ENCODE assay signal across 31 cellular contexts in the genomic region with DNA sequence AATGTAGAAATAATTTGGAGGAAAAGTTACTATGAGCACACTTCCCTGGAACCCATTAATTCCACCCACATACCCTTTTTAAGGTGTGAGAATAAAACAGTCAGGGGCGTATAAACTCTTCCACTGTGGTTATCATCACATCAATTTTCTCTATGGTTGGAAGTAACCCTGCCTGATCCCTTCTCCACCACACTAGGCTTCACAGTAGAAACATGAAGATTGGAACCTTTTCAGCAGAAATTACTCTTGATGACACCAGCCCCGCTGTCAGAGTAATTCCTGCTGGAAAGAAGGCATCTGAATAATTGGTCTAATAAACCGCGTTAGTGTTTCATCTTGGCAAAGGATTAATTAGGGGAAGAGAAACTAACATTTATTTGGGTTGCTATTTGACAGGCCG. TPM values are rescaled to one million over a fixed set of nuclear protein-coding genes. Genes with fewer than 3 reads are reported as not detected.
"Had no signal": no experiment of that assay in that cellular context is flagged by ENCODE, and none has a peak within 500 bp of the region (broad histone marks: within the 10 kb centered on the region; RNA-seq: fewer than 3 reads in every experiment).

No MANE protein-coding gene starts in this region.

- H3K27ac Mint-ChIP-seq: activated B cell treated with CpG ODN at 0.5 μM for 24 hours; activated CD4-positive, alpha-beta memory T cell treated with anti-CD3 and anti-CD28 coated beads, Interleukin-2, amount 10 ng/mL, durations not matched to agents 7 days and 5 days; activated CD4-positive, alpha-beta T cell treated with anti-CD3 and anti-CD28 coated beads, Interleukin-2, amount 10 ng/mL, durations not matched to agents 7 days and 5 days; activated naive CD4-positive, alpha-beta T cell treated with anti-CD3 and anti-CD28 coated beads, Interleukin-2, amount 10 ng/mL, durations not matched to agents 7 days and 5 days; activated naive CD4-positive, alpha-beta T cell treated with anti-CD3 and anti-CD28 coated beads, Interleukin-2, amount 50 U/mL, for 72 hours; activated naive CD8-positive, alpha-beta T cell treated with anti-CD3 and anti-CD28 coated beads, Interleukin-2, amount 10 ng/mL, durations not matched to agents 7 days and 5 days; activated T-cell treated with anti-CD3 and anti-CD28 coated beads, Interleukin-2, amount 50 U/mL, for 24 hours; activated T-cell treated with anti-CD3 and anti-CD28 coated beads, Interleukin-2, amount 50 U/mL, for 72 hours; effector memory CD8-positive, alpha-beta T cell; T-helper 17 cell; T-helper 2 cell treated with Interferon-gamma antibody and Interleukin-4, amounts not matched to agents 5 μg/mL and 100 μg/mL, for 36 hours had no signal

- DNase-seq: activated B cell treated with CpG ODN at 0.5 μM for 24 hours; activated CD4-positive, alpha-beta memory T cell treated with anti-CD3 and anti-CD28 coated beads, Interleukin-2, amount 10 ng/mL, durations not matched to agents 7 days and 5 days; activated CD4-positive, alpha-beta T cell treated with anti-CD3 and anti-CD28 coated beads, Interleukin-2, amount 10 ng/mL, durations not matched to agents 7 days and 5 days; activated CD4-positive, alpha-beta T cell treated with anti-CD3 and anti-CD28 coated beads, Interleukin-2, amount 50 U/mL, for 4 hours; activated CD8-positive, alpha-beta memory T cell treated with anti-CD3 and anti-CD28 coated beads, Interleukin-2, amount 50 U/mL, for 48 hours; activated gamma-delta T cell; activated naive CD4-positive, alpha-beta T cell; activated naive CD4-positive, alpha-beta T cell treated with anti-CD3 and anti-CD28 coated beads, Interleukin-2, amount 10 ng/mL, durations not matched to agents 7 days and 5 days; activated naive CD8-positive, alpha-beta T cell treated with anti-CD3 and anti-CD28 coated beads, Interleukin-2, amount 10 ng/mL, durations not matched to agents 7 days and 5 days; activated T-cell treated with anti-CD3 and anti-CD28 coated beads for 4 hours; activated T-cell treated with anti-CD3 and anti-CD28 coated beads, Interleukin-2, amount 50 U/mL, for 24 hours; activated T-cell treated with anti-CD3 and anti-CD28 coated beads, Interleukin-2, amount 50 U/mL, for 72 hours; cortex of kidney; dermis blood vessel endothelial cell; effector CD4-positive, alpha-beta T cell; effector memory CD8-positive, alpha-beta T cell; erythroblast; foreskin keratinocyte; gastrocnemius medialis; glutamatergic neuron; heart left ventricle; T-helper 1 cell; T-helper 17 cell; T1000; WERI-Rb-1 had no signal

- H3K36me3 ChIP-seq: ascending aorta, esophagus muscularis mucosa, gastrocnemius medialis, heart left ventricle, WERI-Rb-1 had no signal

- H3K36me3 Mint-ChIP-seq: activated naive CD4-positive, alpha-beta T cell treated with anti-CD3 and anti-CD28 coated beads, Interleukin-2, amount 10 ng/mL, durations not matched to agents 7 days and 5 days; activated naive CD4-positive, alpha-beta T cell treated with anti-CD3 and anti-CD28 coated beads, Interleukin-2, amount 50 U/mL, for 72 hours; activated naive CD8-positive, alpha-beta T cell treated with anti-CD3 and anti-CD28 coated beads, Interleukin-2, amount 10 ng/mL, durations not matched to agents 7 days and 5 days had no signal

- ATAC-seq: activated CD4-positive, CD25-positive, alpha-beta regulatory T cell treated with anti-CD3 and anti-CD28 coated beads, Interleukin-2, amount 50 U/mL, for 24 hours; activated naive CD4-positive, alpha-beta T cell treated with anti-CD3 and anti-CD28 coated beads, Interleukin-2, amount 50 U/mL, for 72 hours; activated T-cell treated with anti-CD3 and anti-CD28 coated beads, Interleukin-2, amount 50 U/mL, for 72 hours; effector memory CD8-positive, alpha-beta T cell; foreskin keratinocyte; gastrocnemius medialis; heart left ventricle; T-helper 17 cell had no signal

- H3K27me3 Mint-ChIP-seq: activated B cell treated with CpG ODN at 0.5 μM for 24 hours; activated CD4-positive, alpha-beta memory T cell treated with anti-CD3 and anti-CD28 coated beads, Interleukin-2, amount 10 ng/mL, durations not matched to agents 7 days and 5 days; activated CD4-positive, alpha-beta T cell treated with anti-CD3 and anti-CD28 coated beads, Interleukin-2, amount 10 ng/mL, durations not matched to agents 7 days and 5 days; activated naive CD4-positive, alpha-beta T cell treated with anti-CD3 and anti-CD28 coated beads, Interleukin-2, amount 10 ng/mL, durations not matched to agents 7 days and 5 days; activated naive CD8-positive, alpha-beta T cell treated with anti-CD3 and anti-CD28 coated beads, Interleukin-2, amount 10 ng/mL, durations not matched to agents 7 days and 5 days; activated T-cell treated with anti-CD3 and anti-CD28 coated beads, Interleukin-2, amount 50 U/mL, for 24 hours; effector memory CD8-positive, alpha-beta T cell; T-helper 17 cell had no signal

- H3K27ac ChIP-seq: ascending aorta, esophagus muscularis mucosa, foreskin keratinocyte, gastrocnemius medialis, heart left ventricle, WERI-Rb-1 had no signal

- H3K4me1 ChIP-seq: ascending aorta, esophagus muscularis mucosa, gastrocnemius medialis, heart left ventricle had no signal

- H3K27me3 ChIP-seq: ascending aorta, esophagus muscularis mucosa, foreskin keratinocyte, gastrocnemius medialis, heart left ventricle had no signal

- H3K4me1 Mint-ChIP-seq: activated B cell treated with CpG ODN at 0.5 μM for 24 hours; activated CD4-positive, alpha-beta memory T cell treated with anti-CD3 and anti-CD28 coated beads, Interleukin-2, amount 10 ng/mL, durations not matched to agents 7 days and 5 days; activated CD4-positive, alpha-beta T cell treated with anti-CD3 and anti-CD28 coated beads, Interleukin-2, amount 10 ng/mL, durations not matched to agents 7 days and 5 days; activated naive CD4-positive, alpha-beta T cell treated with anti-CD3 and anti-CD28 coated beads, Interleukin-2, amount 10 ng/mL, durations not matched to agents 7 days and 5 days; activated naive CD8-positive, alpha-beta T cell treated with anti-CD3 and anti-CD28 coated beads, Interleukin-2, amount 10 ng/mL, durations not matched to agents 7 days and 5 days; T-helper 17 cell had no signal

- H3K9me3 ChIP-seq: ascending aorta, esophagus muscularis mucosa, gastrocnemius medialis had no signal

- H3K9me3 Mint-ChIP-seq: activated B cell treated with CpG ODN at 0.5 μM for 24 hours; activated CD4-positive, alpha-beta memory T cell treated with anti-CD3 and anti-CD28 coated beads, Interleukin-2, amount 10 ng/mL, durations not matched to agents 7 days and 5 days; activated naive CD4-positive, alpha-beta T cell treated with anti-CD3 and anti-CD28 coated beads, Interleukin-2, amount 10 ng/mL, durations not matched to agents 7 days and 5 days; activated naive CD8-positive, alpha-beta T cell treated with anti-CD3 and anti-CD28 coated beads, Interleukin-2, amount 10 ng/mL, durations not matched to agents 7 days and 5 days; T-helper 2 cell treated with Interferon-gamma antibody and Interleukin-4, amounts not matched to agents 5 μg/mL and 100 μg/mL, for 36 hours had no signal

- H3K4me3 ChIP-seq: ascending aorta, esophagus muscularis mucosa, gastrocnemius medialis, heart left ventricle had no signal

- H3K4me3 Mint-ChIP-seq: activated B cell treated with CpG ODN at 0.5 μM for 24 hours; activated CD4-positive, alpha-beta memory T cell treated with anti-CD3 and anti-CD28 coated beads, Interleukin-2, amount 10 ng/mL, durations not matched to agents 7 days and 5 days; activated CD4-positive, alpha-beta T cell treated with anti-CD3 and anti-CD28 coated beads, Interleukin-2, amount 10 ng/mL, durations not matched to agents 7 days and 5 days; activated naive CD4-positive, alpha-beta T cell treated with anti-CD3 and anti-CD28 coated beads, Interleukin-2, amount 10 ng/mL, durations not matched to agents 7 days and 5 days; activated naive CD8-positive, alpha-beta T cell treated with anti-CD3 and anti-CD28 coated beads, Interleukin-2, amount 10 ng/mL, durations not matched to agents 7 days and 5 days; activated T-cell treated with anti-CD3 and anti-CD28 coated beads, Interleukin-2, amount 50 U/mL, for 24 hours; activated T-cell treated with anti-CD3 and anti-CD28 coated beads, Interleukin-2, amount 50 U/mL, for 72 hours; effector memory CD8-positive, alpha-beta T cell; T-helper 17 cell; T-helper 2 cell treated with Interferon-gamma antibody and Interleukin-4, amounts not matched to agents 5 μg/mL and 100 μg/mL, for 36 hours had no signal

RNA-seq across cellular contexts. Expression of gene IQCJ, which starts 11.1 kb away (rescaled TPM):
- total RNA-seq: activated B cell treated with CpG ODN at 0.5 μM for 24 hours; activated CD4-positive, alpha-beta memory T cell treated with anti-CD3 and anti-CD28 coated beads, Interleukin-2, amount 10 ng/mL, durations not matched to agents 7 days and 5 days; activated CD4-positive, alpha-beta T cell treated with anti-CD3 and anti-CD28 coated beads, Interleukin-2, amount 10 ng/mL, durations not matched to agents 7 days and 5 days; activated naive CD4-positive, alpha-beta T cell treated with anti-CD3 and anti-CD28 coated beads, Interleukin-2, amount 50 U/mL, for 72 hours; activated naive CD8-positive, alpha-beta T cell treated with anti-CD3 and anti-CD28 coated beads, Interleukin-2, amount 10 ng/mL, durations not matched to agents 7 days and 5 days; activated T-cell treated with anti-CD3 and anti-CD28 coated beads, Interleukin-2, amount 50 U/mL, for 72 hours; ascending aorta; chondrocyte; dermis blood vessel endothelial cell; foreskin keratinocyte; gastrocnemius medialis; T-helper 17 cell had no signal
